2 cellular contexts compared by ENCODE assay signal in the genomic region with DNA sequence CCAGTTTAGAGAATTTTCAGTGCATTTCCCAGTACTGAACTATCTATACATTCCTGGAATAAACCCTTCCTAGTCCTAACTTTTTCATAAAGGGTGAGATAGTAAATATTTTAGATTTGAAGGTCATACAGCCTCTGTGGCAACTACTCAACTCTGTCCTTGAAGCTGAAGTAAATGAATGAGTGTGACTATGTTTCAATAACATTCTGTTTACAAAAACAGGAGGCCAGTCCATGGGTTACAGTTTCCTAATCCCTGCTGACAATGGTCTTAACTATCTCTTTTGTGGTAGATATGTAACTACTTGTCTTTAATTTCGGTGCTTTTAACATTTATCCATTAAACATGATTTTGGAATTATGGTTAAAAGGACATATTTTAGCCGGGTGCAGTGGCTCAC.
TF ChIP-seq lines count a peak whose summit lies in the region.

No MANE protein-coding gene starts in this region.

TF ChIP-seq in WTC11, 78 proteins besides CTCF, POLR2A, EP300 and RAD21:
- 0 out of 2 replicates have a peak, but pooled peaks have one; percentile 45 for TF ChIP-seq GABPB1 (CRISPR knock-in tag; IDR thresholded peaks at IDR 0.05)
- no peak for TF ChIP-seq GRHL2 (CRISPR knock-in tag; IDR thresholded peaks at IDR 0.05; ENCODE audit: insufficient replicate concordance, severe bottlenecking)

TF ChIP-seq in HepG2, 621 proteins besides CTCF, POLR2A, EP300 and RAD21 (continues in another document):
- TF ChIP-seq MYC (CRISPR knock-in tag; IDR thresholded peaks at IDR 0.05; ENCODE audit: borderline replicate concordance) (no peak), HOXA5 (CRISPR knock-in tag; IDR thresholded peaks at IDR 0.05) (peak; percentile 66; the same call in 1 of the 2 replicates), ELF3 (CRISPR knock-in tag; IDR thresholded peaks at IDR 0.05) (0 out of 2 replicates have a peak, but pooled peaks have one; percentile 22), NKX3-1 (CRISPR knock-in tag; IDR thresholded peaks at IDR 0.05) (0 out of 2 replicates have a peak, but pooled peaks have one; percentile 30), ZNF510 (CRISPR knock-in tag; IDR thresholded peaks at IDR 0.05; ENCODE audit: low read depth) (no peak), FOXJ3 (CRISPR knock-in tag; IDR thresholded peaks at IDR 0.05; ENCODE audit: borderline replicate concordance) (peak; percentile 83), ZBTB1 (CRISPR knock-in tag; IDR thresholded peaks at IDR 0.05; ENCODE audit: borderline replicate concordance) (no peak), HNRNPUL1 (IDR thresholded peaks at IDR 0.05; ENCODE audit: low read depth, low read length) (no peak), ZNF350 (CRISPR knock-in tag; IDR thresholded peaks at IDR 0.05; ENCODE audit: borderline replicate concordance, low read depth) (no peak), ZNF496 (CRISPR knock-in tag; IDR thresholded peaks at IDR 0.05; ENCODE audit: insufficient replicate concordance) (no peak), ZNF260 (CRISPR knock-in tag; IDR thresholded peaks at IDR 0.05; ENCODE audit: borderline replicate concordance, low read depth) (no peak), FOXA3 (CRISPR knock-in tag; IDR thresholded peaks at IDR 0.05) (peak; percentile 94), TCF12 (IDR thresholded peaks at IDR 0.05) (no peak), TCF12 (CRISPR knock-in tag; IDR thresholded peaks at IDR 0.05) (no peak), KAT8 (CRISPR knock-in tag; IDR thresholded peaks at IDR 0.05) (0 out of 2 replicates have a peak, but pooled peaks have one; percentile 17), MED13 (CRISPR knock-in tag; IDR thresholded peaks at IDR 0.05) (no peak), PPARG (CRISPR knock-in tag; conservative IDR thresholded peaks at IDR 0.05) (peak; percentile 67), ZBTB3 (CRISPR knock-in tag; IDR thresholded peaks at IDR 0.05; ENCODE audit: borderline replicate concordance, low read depth) (no peak), ZNF24 (IDR thresholded peaks at IDR 0.05) (0 out of 2 replicates have a peak, but pooled peaks have one; percentile 15), SIX4 (CRISPR knock-in tag; IDR thresholded peaks at IDR 0.05) (peak; percentile 31; the same call in 1 of the 2 replicates), POLR2AphosphoS5 (IDR thresholded peaks at IDR 0.05; ENCODE audit: low read depth, low read length) (no peak), HDAC2 (CRISPR knock-in tag; IDR thresholded peaks at IDR 0.05) (peak; percentile 72), ZNF431 (CRISPR knock-in tag; IDR thresholded peaks at IDR 0.05; ENCODE audit: borderline replicate concordance, low read depth) (no peak), ZNF883 (CRISPR knock-in tag; IDR thresholded peaks at IDR 0.05; ENCODE audit: not compliant biosample characterization) (no peak), EHMT2 (IDR thresholded peaks at IDR 0.05; ENCODE audit: borderline replicate concordance, low read depth, low read length) (no peak; the same call in 1 of the 2 replicates), NFKBIZ (CRISPR knock-in tag; IDR thresholded peaks at IDR 0.05) (peak; percentile 67; the same call in 1 of the 2 replicates), CEBPB (IDR thresholded peaks at IDR 0.05; ENCODE audit: borderline replicate concordance, low read depth, low read length) (peak; percentile 80), ZBTB20 (CRISPR knock-in tag; IDR thresholded peaks at IDR 0.05; ENCODE audit: borderline replicate concordance, low read depth) (peak; percentile 63; the same call in 1 of the 2 replicates), NCOR1 (IDR thresholded peaks at IDR 0.05; ENCODE audit: borderline replicate concordance, low read length) (peak; percentile 39; the same call in 1 of the 2 replicates), FOXK1 (CRISPR knock-in tag; IDR thresholded peaks at IDR 0.05; ENCODE audit: borderline replicate concordance, low read depth) (peak; percentile 83), ZFP36L1 (CRISPR knock-in tag; IDR thresholded peaks at IDR 0.05) (no peak), ZFP37 (CRISPR knock-in tag; IDR thresholded peaks at IDR 0.05; ENCODE audit: borderline replicate concordance) (no peak), HDAC1 (CRISPR knock-in tag; IDR thresholded peaks at IDR 0.05) (peak; percentile 32; the same call in 1 of the 2 replicates), MED1 (CRISPR knock-in tag; IDR thresholded peaks at IDR 0.05) (peak; percentile 85)
- TF ChIP-seq, protein P1, sequence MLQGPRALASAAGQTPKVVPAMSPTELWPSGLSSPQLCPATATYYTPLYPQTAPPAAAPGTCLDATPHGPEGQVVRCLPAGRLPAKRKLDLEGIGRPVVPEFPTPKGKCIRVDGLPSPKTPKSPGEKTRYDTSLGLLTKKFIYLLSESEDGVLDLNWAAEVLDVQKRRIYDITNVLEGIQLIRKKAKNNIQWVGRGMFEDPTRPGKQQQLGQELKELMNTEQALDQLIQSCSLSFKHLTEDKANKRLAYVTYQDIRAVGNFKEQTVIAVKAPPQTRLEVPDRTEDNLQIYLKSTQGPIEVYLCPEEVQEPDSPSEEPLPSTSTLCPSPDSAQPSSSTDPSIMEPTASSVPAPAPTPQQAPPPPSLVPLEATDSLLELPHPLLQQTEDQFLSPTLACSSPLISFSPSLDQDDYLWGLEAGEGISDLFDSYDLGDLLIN (CRISPR knock-in tag; IDR thresholded peaks at IDR 0.05; ENCODE audit: borderline replicate concordance) = no peak
- TF ChIP-seq, protein P2, sequence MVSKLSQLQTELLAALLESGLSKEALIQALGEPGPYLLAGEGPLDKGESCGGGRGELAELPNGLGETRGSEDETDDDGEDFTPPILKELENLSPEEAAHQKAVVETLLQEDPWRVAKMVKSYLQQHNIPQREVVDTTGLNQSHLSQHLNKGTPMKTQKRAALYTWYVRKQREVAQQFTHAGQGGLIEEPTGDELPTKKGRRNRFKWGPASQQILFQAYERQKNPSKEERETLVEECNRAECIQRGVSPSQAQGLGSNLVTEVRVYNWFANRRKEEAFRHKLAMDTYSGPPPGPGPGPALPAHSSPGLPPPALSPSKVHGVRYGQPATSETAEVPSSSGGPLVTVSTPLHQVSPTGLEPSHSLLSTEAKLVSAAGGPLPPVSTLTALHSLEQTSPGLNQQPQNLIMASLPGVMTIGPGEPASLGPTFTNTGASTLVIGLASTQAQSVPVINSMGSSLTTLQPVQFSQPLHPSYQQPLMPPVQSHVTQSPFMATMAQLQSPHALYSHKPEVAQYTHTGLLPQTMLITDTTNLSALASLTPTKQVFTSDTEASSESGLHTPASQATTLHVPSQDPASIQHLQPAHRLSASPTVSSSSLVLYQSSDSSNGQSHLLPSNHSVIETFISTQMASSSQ (IDR thresholded peaks at IDR 0.05; ENCODE audit: low read depth) = peak; percentile 64; the same call in 1 of the 2 replicates
- TF ChIP-seq, protein P2 (CRISPR knock-in tag; IDR thresholded peaks at IDR 0.05; ENCODE audit: borderline replicate concordance) = peak; percentile 59; the same call in 1 of the 2 replicates
- TF ChIP-seq, protein P3, sequence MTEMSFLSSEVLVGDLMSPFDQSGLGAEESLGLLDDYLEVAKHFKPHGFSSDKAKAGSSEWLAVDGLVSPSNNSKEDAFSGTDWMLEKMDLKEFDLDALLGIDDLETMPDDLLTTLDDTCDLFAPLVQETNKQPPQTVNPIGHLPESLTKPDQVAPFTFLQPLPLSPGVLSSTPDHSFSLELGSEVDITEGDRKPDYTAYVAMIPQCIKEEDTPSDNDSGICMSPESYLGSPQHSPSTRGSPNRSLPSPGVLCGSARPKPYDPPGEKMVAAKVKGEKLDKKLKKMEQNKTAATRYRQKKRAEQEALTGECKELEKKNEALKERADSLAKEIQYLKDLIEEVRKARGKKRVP (CRISPR knock-in tag; IDR thresholded peaks at IDR 0.05) = peak in 1 of 2 experiments; percentile 13; a peak in 1 of 4 replicates
- TF ChIP-seq, protein P4, sequence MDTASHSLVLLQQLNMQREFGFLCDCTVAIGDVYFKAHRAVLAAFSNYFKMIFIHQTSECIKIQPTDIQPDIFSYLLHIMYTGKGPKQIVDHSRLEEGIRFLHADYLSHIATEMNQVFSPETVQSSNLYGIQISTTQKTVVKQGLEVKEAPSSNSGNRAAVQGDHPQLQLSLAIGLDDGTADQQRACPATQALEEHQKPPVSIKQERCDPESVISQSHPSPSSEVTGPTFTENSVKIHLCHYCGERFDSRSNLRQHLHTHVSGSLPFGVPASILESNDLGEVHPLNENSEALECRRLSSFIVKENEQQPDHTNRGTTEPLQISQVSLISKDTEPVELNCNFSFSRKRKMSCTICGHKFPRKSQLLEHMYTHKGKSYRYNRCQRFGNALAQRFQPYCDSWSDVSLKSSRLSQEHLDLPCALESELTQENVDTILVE (CRISPR knock-in tag; IDR thresholded peaks at IDR 0.05) = 0 out of 2 replicates have a peak, but pooled peaks have one; percentile 30
- TF ChIP-seq, protein P5, sequence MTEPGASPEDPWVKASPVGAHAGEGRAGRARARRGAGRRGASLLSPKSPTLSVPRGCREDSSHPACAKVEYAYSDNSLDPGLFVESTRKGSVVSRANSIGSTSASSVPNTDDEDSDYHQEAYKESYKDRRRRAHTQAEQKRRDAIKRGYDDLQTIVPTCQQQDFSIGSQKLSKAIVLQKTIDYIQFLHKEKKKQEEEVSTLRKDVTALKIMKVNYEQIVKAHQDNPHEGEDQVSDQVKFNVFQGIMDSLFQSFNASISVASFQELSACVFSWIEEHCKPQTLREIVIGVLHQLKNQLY (CRISPR knock-in tag; IDR thresholded peaks at IDR 0.05) = peak; percentile 69; the same call in 1 of the 2 replicates
- TF ChIP-seq, protein P6, sequence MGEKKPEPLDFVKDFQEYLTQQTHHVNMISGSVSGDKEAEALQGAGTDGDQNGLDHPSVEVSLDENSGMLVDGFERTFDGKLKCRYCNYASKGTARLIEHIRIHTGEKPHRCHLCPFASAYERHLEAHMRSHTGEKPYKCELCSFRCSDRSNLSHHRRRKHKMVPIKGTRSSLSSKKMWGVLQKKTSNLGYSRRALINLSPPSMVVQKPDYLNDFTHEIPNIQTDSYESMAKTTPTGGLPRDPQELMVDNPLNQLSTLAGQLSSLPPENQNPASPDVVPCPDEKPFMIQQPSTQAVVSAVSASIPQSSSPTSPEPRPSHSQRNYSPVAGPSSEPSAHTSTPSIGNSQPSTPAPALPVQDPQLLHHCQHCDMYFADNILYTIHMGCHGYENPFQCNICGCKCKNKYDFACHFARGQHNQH (CRISPR knock-in tag; IDR thresholded peaks at IDR 0.05) = peak; percentile 37; the same call in 1 of the 2 replicates
- TF ChIP-seq, protein P7, sequence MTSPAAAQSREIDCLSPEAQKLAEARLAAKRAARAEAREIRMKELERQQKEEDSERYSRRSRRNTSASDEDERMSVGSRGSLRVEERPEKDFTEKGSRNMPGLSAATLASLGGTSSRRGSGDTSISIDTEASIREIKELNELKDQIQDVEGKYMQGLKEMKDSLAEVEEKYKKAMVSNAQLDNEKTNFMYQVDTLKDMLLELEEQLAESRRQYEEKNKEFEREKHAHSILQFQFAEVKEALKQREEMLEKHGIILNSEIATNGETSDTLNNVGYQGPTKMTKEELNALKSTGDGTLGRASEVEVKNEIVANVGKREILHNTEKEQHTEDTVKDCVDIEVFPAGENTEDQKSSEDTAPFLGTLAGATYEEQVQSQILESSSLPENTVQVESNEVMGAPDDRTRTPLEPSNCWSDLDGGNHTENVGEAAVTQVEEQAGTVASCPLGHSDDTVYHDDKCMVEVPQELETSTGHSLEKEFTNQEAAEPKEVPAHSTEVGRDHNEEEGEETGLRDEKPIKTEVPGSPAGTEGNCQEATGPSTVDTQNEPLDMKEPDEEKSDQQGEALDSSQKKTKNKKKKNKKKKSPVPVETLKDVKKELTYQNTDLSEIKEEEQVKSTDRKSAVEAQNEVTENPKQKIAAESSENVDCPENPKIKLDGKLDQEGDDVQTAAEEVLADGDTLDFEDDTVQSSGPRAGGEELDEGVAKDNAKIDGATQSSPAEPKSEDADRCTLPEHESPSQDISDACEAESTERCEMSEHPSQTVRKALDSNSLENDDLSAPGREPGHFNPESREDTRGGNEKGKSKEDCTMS (CRISPR knock-in tag; conservative IDR thresholded peaks at IDR 0.05) = no peak
- TF ChIP-seq, protein P8, sequence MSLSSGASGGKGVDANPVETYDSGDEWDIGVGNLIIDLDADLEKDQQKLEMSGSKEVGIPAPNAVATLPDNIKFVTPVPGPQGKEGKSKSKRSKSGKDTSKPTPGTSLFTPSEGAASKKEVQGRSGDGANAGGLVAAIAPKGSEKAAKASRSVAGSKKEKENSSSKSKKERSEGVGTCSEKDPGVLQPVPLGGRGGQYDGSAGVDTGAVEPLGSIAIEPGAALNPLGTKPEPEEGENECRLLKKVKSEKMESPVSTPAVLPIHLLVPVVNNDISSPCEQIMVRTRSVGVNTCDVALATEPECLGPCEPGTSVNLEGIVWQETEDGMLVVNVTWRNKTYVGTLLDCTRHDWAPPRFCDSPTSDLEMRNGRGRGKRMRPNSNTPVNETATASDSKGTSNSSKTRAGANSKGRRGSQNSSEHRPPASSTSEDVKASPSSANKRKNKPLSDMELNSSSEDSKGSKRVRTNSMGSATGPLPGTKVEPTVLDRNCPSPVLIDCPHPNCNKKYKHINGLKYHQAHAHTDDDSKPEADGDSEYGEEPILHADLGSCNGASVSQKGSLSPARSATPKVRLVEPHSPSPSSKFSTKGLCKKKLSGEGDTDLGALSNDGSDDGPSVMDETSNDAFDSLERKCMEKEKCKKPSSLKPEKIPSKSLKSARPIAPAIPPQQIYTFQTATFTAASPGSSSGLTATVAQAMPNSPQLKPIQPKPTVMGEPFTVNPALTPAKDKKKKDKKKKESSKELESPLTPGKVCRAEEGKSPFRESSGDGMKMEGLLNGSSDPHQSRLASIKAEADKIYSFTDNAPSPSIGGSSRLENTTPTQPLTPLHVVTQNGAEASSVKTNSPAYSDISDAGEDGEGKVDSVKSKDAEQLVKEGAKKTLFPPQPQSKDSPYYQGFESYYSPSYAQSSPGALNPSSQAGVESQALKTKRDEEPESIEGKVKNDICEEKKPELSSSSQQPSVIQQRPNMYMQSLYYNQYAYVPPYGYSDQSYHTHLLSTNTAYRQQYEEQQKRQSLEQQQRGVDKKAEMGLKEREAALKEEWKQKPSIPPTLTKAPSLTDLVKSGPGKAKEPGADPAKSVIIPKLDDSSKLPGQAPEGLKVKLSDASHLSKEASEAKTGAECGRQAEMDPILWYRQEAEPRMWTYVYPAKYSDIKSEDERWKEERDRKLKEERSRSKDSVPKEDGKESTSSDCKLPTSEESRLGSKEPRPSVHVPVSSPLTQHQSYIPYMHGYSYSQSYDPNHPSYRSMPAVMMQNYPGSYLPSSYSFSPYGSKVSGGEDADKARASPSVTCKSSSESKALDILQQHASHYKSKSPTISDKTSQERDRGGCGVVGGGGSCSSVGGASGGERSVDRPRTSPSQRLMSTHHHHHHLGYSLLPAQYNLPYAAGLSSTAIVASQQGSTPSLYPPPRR (CRISPR knock-in tag; IDR thresholded peaks at IDR 0.05; ENCODE audit: borderline replicate concordance) = peak; percentile 35; the same call in 1 of the 2 replicates
